28 cellular contexts compared by ENCODE assay signal in genomic region chr5:10624244-10624643, GRCh38.
"Had no signal": no experiment of that assay in that cellular context is flagged by ENCODE, and none has a peak within 500 bp of the region (broad histone marks: within the 10 kb centered on the region; RNA-seq: fewer than 3 reads in every experiment).

No MANE protein-coding gene starts in this region.

- H3K9me3 ChIP-seq: breast epithelium, ovary, vagina had no signal

- H3K4me1 ChIP-seq: breast epithelium had no signal

- H3K9me3 Mint-ChIP-seq: activated CD4-positive, alpha-beta T cell treated with anti-CD3 and anti-CD28 coated beads, Interleukin-2, amount 10 ng/mL, durations not matched to agents 7 days and 5 days; activated naive CD4-positive, alpha-beta T cell treated with anti-CD3 and anti-CD28 coated beads, Interleukin-2, amount 50 U/mL, for 24 hours; activated T-helper 2 cell treated with anti-CD3 and anti-CD28 coated beads, Interferon-gamma antibody, Interleukin-2, Interleukin-4, amounts not matched to agents 10 μg/mL and 5 μg/mL and 100 μg/mL, durations not matched to agents 14 hours and 24 hours and 36 hours had no signal

- H3K36me3 Mint-ChIP-seq: activated naive CD4-positive, alpha-beta T cell treated with anti-CD3 and anti-CD28 coated beads, Interleukin-2, amount 50 U/mL, for 24 hours had no signal

- H3K27ac Mint-ChIP-seq: activated CD4-positive, alpha-beta T cell treated with anti-CD3 and anti-CD28 coated beads, Interleukin-2, amount 10 ng/mL, durations not matched to agents 7 days and 5 days; activated CD8-positive, alpha-beta T cell treated with anti-CD3 and anti-CD28 coated beads, Interleukin-2, amount 10 ng/mL, durations not matched to agents 7 days and 5 days; activated naive CD4-positive, alpha-beta T cell treated with anti-CD3 and anti-CD28 coated beads, Interleukin-2, amount 50 U/mL, for 24 hours; activated naive CD8-positive, alpha-beta T cell treated with anti-CD3 and anti-CD28 coated beads, Interleukin-2, amount 50 U/mL, for 24 hours; activated T-helper 2 cell treated with anti-CD3 and anti-CD28 coated beads, Interferon-gamma antibody, Interleukin-2, Interleukin-4, amounts not matched to agents 10 μg/mL and 5 μg/mL and 100 μg/mL, durations not matched to agents 14 hours and 24 hours and 36 hours; nephron progenitor cell; progenitor cell of endocrine pancreas; type B pancreatic cell had no signal

- H3K4me3 ChIP-seq: breast epithelium, ovary, skin epidermis, vagina had no signal

- H3K27me3 ChIP-seq: breast epithelium, ovary, vagina had no signal

- DNase-seq: activated CD4-positive, alpha-beta T cell treated with anti-CD3 and anti-CD28 coated beads, Interleukin-2, amount 10 ng/mL, durations not matched to agents 7 days and 5 days; activated CD4-positive, CD25-positive, alpha-beta regulatory T cell treated with anti-CD3 and anti-CD28 coated beads, Interleukin-2, amount 50 U/mL, for 72 hours; activated CD8-positive, alpha-beta T cell treated with anti-CD3 and anti-CD28 coated beads, Interleukin-2, amount 10 ng/mL, durations not matched to agents 7 days and 5 days; activated naive CD8-positive, alpha-beta T cell treated with anti-CD3 and anti-CD28 coated beads, Interleukin-2, amount 50 U/mL, for 24 hours; activated T-cell treated with anti-CD3 and anti-CD28 coated beads, Interleukin-2, amount 50 U/mL, for 48 hours; amygdala; central memory CD4-positive, alpha-beta T cell; foreskin fibroblast; hippocampal formation; kidney; mesendoderm; nephron progenitor cell; ovary; stimulated activated CD4-positive, alpha-beta T cell treated with anti-CD3 and anti-CD28 coated beads, Interleukin-12 subunit alpha, Interleukin-12 subunit beta, amount 100 ng/mL, for 4 hours; stimulated activated CD4-positive, alpha-beta T cell treated with anti-CD3 and anti-CD28 coated beads, Interleukin-4, amount 100 ng/mL, for 1 hour; stimulated activated naive CD8-positive, alpha-beta T cell treated with anti-CD3 and anti-CD28 coated beads, Interleukin-15, amount 100 ng/mL, for 72 hours; substantia nigra; T-helper 9 cell; WERI-Rb-1 had no signal

- FAIRE-seq: kidney had no signal

- H3K4me3 Mint-ChIP-seq: activated CD4-positive, alpha-beta T cell treated with anti-CD3 and anti-CD28 coated beads, Interleukin-2, amount 10 ng/mL, durations not matched to agents 7 days and 5 days; activated CD8-positive, alpha-beta T cell treated with anti-CD3 and anti-CD28 coated beads, Interleukin-2, amount 10 ng/mL, durations not matched to agents 7 days and 5 days; activated naive CD4-positive, alpha-beta T cell treated with anti-CD3 and anti-CD28 coated beads, Interleukin-2, amount 50 U/mL, for 24 hours; activated naive CD8-positive, alpha-beta T cell treated with anti-CD3 and anti-CD28 coated beads, Interleukin-2, amount 50 U/mL, for 24 hours; nephron progenitor cell; stimulated activated naive CD8-positive, alpha-beta T cell treated with anti-CD3 and anti-CD28 coated beads, Interleukin-15, amount 100 ng/mL, for 72 hours; type B pancreatic cell had no signal

- ATAC-seq: activated CD8-positive, alpha-beta T cell treated with anti-CD3 and anti-CD28 coated beads, Interleukin-2, amount 10 ng/mL, durations not matched to agents 7 days and 5 days; activated naive CD8-positive, alpha-beta T cell treated with anti-CD3 and anti-CD28 coated beads, Interleukin-2, amount 50 U/mL, for 24 hours; esophagus mucosa; sciatic nerve; stimulated activated naive CD8-positive, alpha-beta T cell treated with anti-CD3 and anti-CD28 coated beads, Interleukin-15, amount 100 ng/mL, for 72 hours had no signal

- H3K27me3 Mint-ChIP-seq: activated naive CD4-positive, alpha-beta T cell treated with anti-CD3 and anti-CD28 coated beads, Interleukin-2, amount 50 U/mL, for 24 hours had no signal

- H3K27ac ChIP-seq: breast epithelium, ovary, skin epidermis, vagina had no signal

- H3K36me3 ChIP-seq: breast epithelium, ovary, vagina had no signal
